ENCODE assay signal across 1 cellular context in genomic region chr1:185674201-185674600, GRCh38.
TF ChIP-seq lines count a peak whose summit lies in the region.

No MANE protein-coding gene starts in this region.

TF ChIP-seq in HepG2, 621 proteins besides CTCF, POLR2A, EP300 and RAD21 (continued from another document and continues in another):
- TF ChIP-seq THRA (CRISPR knock-in tag; IDR thresholded peaks at IDR 0.05; ENCODE audit: borderline replicate concordance) (peak; percentile 15; the same call in 1 of the 2 replicates), GPBP1L1 (CRISPR knock-in tag; IDR thresholded peaks at IDR 0.05) (no peak), NFRKB (IDR thresholded peaks at IDR 0.05) (no peak), ZNF274 (CRISPR knock-in tag; IDR thresholded peaks at IDR 0.05) (no peak), ZNF205 (CRISPR knock-in tag; IDR thresholded peaks at IDR 0.05) (peak; percentile 33; the same call in 1 of the 2 replicates), ZNF34 (CRISPR knock-in tag; IDR thresholded peaks at IDR 0.05; ENCODE audit: borderline replicate concordance) (no peak), MIXL1 (CRISPR knock-in tag; IDR thresholded peaks at IDR 0.05) (peak; percentile 80; the same call in 1 of the 2 replicates), TGIF2 (CRISPR knock-in tag; IDR thresholded peaks at IDR 0.05) (0 out of 2 replicates have a peak, but pooled peaks have one; percentile 15), TAF1 (CRISPR knock-in tag; IDR thresholded peaks at IDR 0.05) (no peak), E2F2 (CRISPR knock-in tag; IDR thresholded peaks at IDR 0.05; ENCODE audit: borderline replicate concordance) (no peak), DDIT3 (CRISPR knock-in tag; IDR thresholded peaks at IDR 0.05) (no peak), FOXO4 (CRISPR knock-in tag; conservative IDR thresholded peaks at IDR 0.05) (no peak), HMGA1 (CRISPR knock-in tag; conservative IDR thresholded peaks at IDR 0.05) (no peak), ZNF598 (CRISPR knock-in tag; IDR thresholded peaks at IDR 0.05; ENCODE audit: borderline replicate concordance) (no peak), PATZ1 (CRISPR knock-in tag; IDR thresholded peaks at IDR 0.05) (peak; percentile 85), HNF4A (CRISPR knock-in tag; IDR thresholded peaks at IDR 0.05) (peak; percentile 48; the same call in 1 of the 2 replicates), SSRP1 (CRISPR knock-in tag; IDR thresholded peaks at IDR 0.05) (0 out of 2 replicates have a peak, but pooled peaks have one; percentile 44), ZNF556 (CRISPR knock-in tag; IDR thresholded peaks at IDR 0.05; ENCODE audit: borderline replicate concordance) (peak; percentile 55; the same call in 1 of the 2 replicates), AGO2 (optimal IDR thresholded peaks at IDR 0.05; ENCODE audit: low read depth, low read length) (no peak), ZNF367 (CRISPR knock-in tag; IDR thresholded peaks at IDR 0.05; ENCODE audit: borderline replicate concordance) (no peak), ZNF138 (CRISPR knock-in tag; IDR thresholded peaks at IDR 0.05; ENCODE audit: low read depth) (no peak), ZNF850 (CRISPR knock-in tag; conservative IDR thresholded peaks at IDR 0.05) (no peak), MIER3 (CRISPR knock-in tag; IDR thresholded peaks at IDR 0.05; ENCODE audit: borderline replicate concordance) (peak; percentile 92; the same call in 1 of the 2 replicates), NCOA1 (CRISPR knock-in tag; IDR thresholded peaks at IDR 0.05) (no peak), CBX2 (IDR thresholded peaks at IDR 0.05; ENCODE audit: low read depth, low read length) (no peak), CBX2 (CRISPR knock-in tag; IDR thresholded peaks at IDR 0.05; ENCODE audit: low read depth) (peak; percentile 85; the same call in 1 of the 2 replicates), TBL1XR1 (IDR thresholded peaks at IDR 0.05; ENCODE audit: borderline replicate concordance, low read length, partially characterized antibody) (peak; percentile 55), ZUFSP (CRISPR knock-in tag; IDR thresholded peaks at IDR 0.05; ENCODE audit: borderline replicate concordance) (no peak), ZNF44 (CRISPR knock-in tag; IDR thresholded peaks at IDR 0.05) (no peak), HDAC2 (CRISPR knock-in tag; IDR thresholded peaks at IDR 0.05) (peak; percentile 78), ELF4 (CRISPR knock-in tag; IDR thresholded peaks at IDR 0.05; ENCODE audit: borderline replicate concordance) (peak; percentile 29; the same call in 1 of the 2 replicates), RCOR2 (CRISPR knock-in tag; IDR thresholded peaks at IDR 0.05) (peak; percentile 58), HMG20B (CRISPR knock-in tag; conservative IDR thresholded peaks at IDR 0.05) (peak; percentile 79), SOX6 (IDR thresholded peaks at IDR 0.05) (no peak), SOX6 (CRISPR knock-in tag; IDR thresholded peaks at IDR 0.05) (peak; percentile 100), DR1 (CRISPR knock-in tag; IDR thresholded peaks at IDR 0.05) (no peak), ZXDC (CRISPR knock-in tag; IDR thresholded peaks at IDR 0.05) (no peak), MAFK (conservative IDR thresholded peaks at IDR 0.05 in 1 of 2, IDR thresholded peaks at IDR 0.05 in 1 of 2; ENCODE audit: low read length in 2 of 2) (no peak), AHDC1 (CRISPR knock-in tag; IDR thresholded peaks at IDR 0.05; ENCODE audit: borderline replicate concordance) (peak; percentile 94), MAZ (IDR thresholded peaks at IDR 0.05; ENCODE audit: borderline replicate concordance, low read depth, low read length) (no peak), MAZ (CRISPR knock-in tag; IDR thresholded peaks at IDR 0.05; ENCODE audit: low read depth) (no peak), ZNF557 (CRISPR knock-in tag; IDR thresholded peaks at IDR 0.05) (no peak), ZNF724P (CRISPR knock-in tag; IDR thresholded peaks at IDR 0.05; ENCODE audit: borderline replicate concordance) (no peak)
